ENCODE assay signal across 8 cellular contexts in genomic region chr3:49017646-49017977, GRCh38. TPM values are rescaled to one million over a fixed set of nuclear protein-coding genes. Genes with fewer than 3 reads are reported as not detected.
DNase-seq lines count a peak whose midpoint lies in the region; ATAC-seq, FAIRE-seq and TF ChIP-seq lines count a peak whose summit lies in the region.

No MANE protein-coding gene starts in this region.

- peak overlapping the region in 1 of 2 donors; percentile 88 for H3K27ac ChIP-seq in small intestine (ENCODE audit: low read depth in 1 of 2, low read length in 1 of 2)

- H3K4me3 ChIP-seq in foreskin fibroblast (ENCODE audit: low read depth in 1 of 2, low read length in 2 of 2) (peak overlapping the region; percentile 73 to 79), small intestine (ENCODE audit: low read depth in 1 of 2, low read length in 2 of 2) (peak overlapping the region; percentile 68 to 70)

- peak; percentile 44 for DNase-seq in NCI-H345 (lab: John Stamatoyannopoulos, UW)
- DNase-seq in NCI-H345 treated with DMSO at 0.1 percent for 48 hours (lab: John Stamatoyannopoulos, UW; ENCODE audit: unreplicated experiment): no peak
- no peak for DNase-seq in foreskin fibroblast
- DNase-seq in small intestine: peak; percentile 66
- DNase-seq in activated CD4-positive, CD25-positive, alpha-beta regulatory T cell (lab: John Stamatoyannopoulos, UW): no peak

- no peak for TF ChIP-seq CTCF in foreskin fibroblast (IDR thresholded peaks at IDR 0.05; ENCODE audit: low read depth, low read length)

- H3K9me3 ChIP-seq in small intestine (ENCODE audit: control insufficient read depth, low read depth): no peaks in the 10 kb centered on the region

- no peak for FAIRE-seq in small intestine (lab: Jason Lieb, UNC)

- H3K4me1 ChIP-seq in small intestine (ENCODE audit: control insufficient read depth in 2 of 2, insufficient read depth in 1 of 2, low read depth in 1 of 2, low read length in 1 of 2): peaks cover 0 to 7% of the 10 kb centered on the region in 2 donors

- H3K27me3 ChIP-seq in small intestine (ENCODE audit: control insufficient read depth in 2 of 2, insufficient read depth in 2 of 2, low read length in 2 of 2): no peaks in the 10 kb centered on the region

- ATAC-seq in SK-N-SH treated with all-trans-retinoic acid at 6 μM for 48 hours (peak; percentile 0), GM21576 (IDR thresholded peaks at IDR 0.05; ENCODE audit: unreplicated experiment) (no peak), GM19455 (IDR thresholded peaks at IDR 0.05; ENCODE audit: unreplicated experiment) (no peak)

- H3K36me3 ChIP-seq in small intestine (ENCODE audit: control insufficient read depth in 2 of 2, insufficient read depth in 2 of 2, low read length in 2 of 2): peaks cover 9 to 14% of the 10 kb centered on the region in 2 donors

- 2 to 3% (median 3%) methylated on average over 21 of the region's 21 CpGs for WGBS in small intestine, 3 donors

TF ChIP-seq in SK-N-SH treated with all-trans-retinoic acid at 6 μM for 48 hours, 23 proteins besides CTCF, POLR2A, EP300 and RAD21:
- TF ChIP-seq GLIS3 (CRISPR knock-in tag; IDR thresholded peaks at IDR 0.05): 0 out of 2 replicates have a peak, but pooled peaks have one; percentile 38
- TF ChIP-seq ZC3H10 (CRISPR knock-in tag; IDR thresholded peaks at IDR 0.05): no peak

RNA-seq across cellular contexts. Expression of gene DALRD3, which starts 0.8 kb away (rescaled TPM):
- 10 to 100 TPM; 22.0 to 23.7 (median 22.7) TPM for polyA plus RNA-seq in small intestine

RNA-seq across cellular contexts. Expression of gene NDUFAF3, which starts 4.3 kb away (rescaled TPM):
- polyA plus RNA-seq in small intestine: 10 to 100 TPM; 56.8 to 82.4 (median 75.4) TPM

RNA-seq across cellular contexts. Expression of gene WDR6, which starts 10.4 kb away (rescaled TPM):
- polyA plus RNA-seq in small intestine: 100 to 1,000 TPM in 2 of 3 donors, 10 to 100 TPM in 1; 98.5 to 154 (median 137) TPM

RNA-seq across cellular contexts. Expression of gene IMPDH2, which starts 11.6 kb away (rescaled TPM):
- 100 to 1,000 TPM in 1 of 3 donors, 10 to 100 TPM in 2; 47.2 to 219 (median 62.4) TPM for polyA plus RNA-seq in small intestine

RNA-seq across cellular contexts. Expression of gene P4HTM, which starts 27.6 kb away (rescaled TPM):
- 10 to 100 TPM; 30.6 to 40.9 (median 38.4) TPM for polyA plus RNA-seq in small intestine

Comparison
In these comparisons a context has a peak if more than half of its experiments do, and no peak if none do; other contexts are left out.
1. DNase-seq: peak in NCI-H345 (single experiment) and small intestine (single experiment); none in NCI-H345 treated with DMSO at 0.1 percent for 48 hours (single experiment), foreskin fibroblast (0 of 2) and activated CD4-positive, CD25-positive, alpha-beta regulatory T cell (0 of 4).